20 cellular contexts compared by ENCODE assay signal in the genomic region with DNA sequence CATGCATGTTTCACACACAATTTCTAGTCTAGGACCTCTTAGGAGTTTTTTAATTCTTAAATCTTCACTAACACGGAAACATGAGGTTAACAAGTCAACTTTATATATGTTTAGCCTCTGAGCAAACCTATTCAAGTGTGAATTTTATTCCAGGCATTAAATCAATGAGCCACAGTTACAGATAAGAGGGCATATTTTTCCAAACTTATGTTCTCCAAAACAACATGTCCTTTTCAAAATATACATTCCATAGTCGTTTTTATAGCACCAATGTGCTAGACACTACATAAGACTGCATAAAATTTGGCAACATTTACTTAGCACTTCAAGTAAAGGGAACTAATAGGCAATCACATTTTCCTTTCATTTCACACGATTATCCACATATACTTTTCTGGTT. TPM values are rescaled to one million over a fixed set of nuclear protein-coding genes. Genes with fewer than 3 reads are reported as not detected.
DNase-seq lines count a peak whose midpoint lies in the region; ATAC-seq, FAIRE-seq and TF ChIP-seq lines count a peak whose summit lies in the region.
"Had no signal": no experiment of that assay in that cellular context is flagged by ENCODE, and none has a peak within 500 bp of the region (broad histone marks: within the 10 kb centered on the region; RNA-seq: fewer than 3 reads in every experiment).

No MANE protein-coding gene starts in this region.

- DNase-seq in CD8-positive, alpha-beta T cell = no peak
- DNase-seq in esophagus muscularis mucosa (ENCODE audit: extremely low spot score) (no peak), stomach (no peak), GM12891 (ENCODE audit: insufficient read length, low spot score) (no peak)
- DNase-seq: activated CD8-positive, alpha-beta memory T cell treated with anti-CD3 and anti-CD28 coated beads for 24 hours; activated effector memory CD4-positive, alpha-beta T cell treated with Interleukin-2 at 50 U/mL for 16 hours; EL; KBM-7; mammary epithelial cell; NCI-H1436; NCI-H510A; stimulated activated CD4-positive, alpha-beta T cell treated with anti-CD3 and anti-CD28 coated beads, Interleukin-2, amount 100 ng/mL, for 48 hours had no signal

- H2AFZ ChIP-seq in OCI-LY1 (ENCODE audit: low read length) = no peak overlapping the region

- no peak overlapping the region for H3K9ac ChIP-seq in OCI-LY1 (ENCODE audit: low read length)

- peaks cover 99% of the 10 kb centered on the region for H3K79me2 ChIP-seq in OCI-LY1 (ENCODE audit: insufficient read depth, low read length)

- no peak overlapping the region for H3K27ac ChIP-seq in CD8-positive, alpha-beta T cell (ENCODE audit: low read depth, low read length)
- H3K27ac ChIP-seq in OCI-LY1 (ENCODE audit: low read depth, low read length, poor library complexity, severe bottlenecking) = no peak overlapping the region
- peak overlapping the region; percentile 87 to 98 (median 94) for H3K27ac ChIP-seq in esophagus muscularis mucosa (replicated peaks in 1 of 4)
- H3K27ac ChIP-seq in stomach = peak overlapping the region in 3 of 5 donors; percentile 28 to 97 (median 93)
- H3K27ac ChIP-seq: vagina had no signal

- TF ChIP-seq POLR2A in esophagus muscularis mucosa (IDR thresholded peaks at IDR 0.05; ENCODE audit: low read depth) = no peak
- TF ChIP-seq POLR2A in stomach (IDR thresholded peaks at IDR 0.05) = no peak
- no peak for TF ChIP-seq POLR2A in GM12891 (IDR thresholded peaks at IDR 0.05; ENCODE audit: low read depth, low read length)

- no peaks in the 10 kb centered on the region for H3K9me2 ChIP-seq in OCI-LY1 (ENCODE audit: low read depth, low read length)

- FAIRE-seq in GM12891 (lab: Jason Lieb, UNC) = no peak

- H3K9me3 ChIP-seq in CD8-positive, alpha-beta T cell (ENCODE audit: low read length) = no peaks in the 10 kb centered on the region
- no peaks in the 10 kb centered on the region for H3K9me3 ChIP-seq in OCI-LY1 (ENCODE audit: low read length)
- H3K9me3 ChIP-seq in esophagus muscularis mucosa = no peaks in the 10 kb centered on the region
- no peaks in the 10 kb centered on the region for H3K9me3 ChIP-seq in stomach
- H3K9me3 ChIP-seq: vagina had no signal

- no peaks in the 10 kb centered on the region for H3K27me3 Mint-ChIP-seq in CD8-positive, alpha-beta T cell (ENCODE audit: low read depth)

- H3K27me3 ChIP-seq in CD8-positive, alpha-beta T cell (ENCODE audit: insufficient read depth, low read length) = no peaks in the 10 kb centered on the region
- H3K27me3 ChIP-seq in OCI-LY1 (ENCODE audit: insufficient read depth, low read length) (no peaks in the 10 kb centered on the region), esophagus muscularis mucosa (no peaks in the 10 kb centered on the region), stomach (no peaks in the 10 kb centered on the region)
- H3K27me3 ChIP-seq: vagina had no signal

- no peaks in the 10 kb centered on the region for H3K9me3 Mint-ChIP-seq in CD8-positive, alpha-beta T cell
- H3K9me3 Mint-ChIP-seq: CD14-positive monocyte, neural crest cell had no signal

- H3K4me1 Mint-ChIP-seq in CD8-positive, alpha-beta T cell (ENCODE audit: low read depth) = peaks cover 92% of the 10 kb centered on the region

- H3K4me3 Mint-ChIP-seq in CD8-positive, alpha-beta T cell = no peak overlapping the region
- H3K4me3 Mint-ChIP-seq: CD14-positive monocyte, neural crest cell had no signal

- WGBS in esophagus muscularis mucosa = 53% methylated on average over 3 of the region's 3 CpGs
- 30 to 54% (median 37%) methylated on average over 3 of the region's 3 CpGs for WGBS in stomach, 5 donors

- peaks cover 27% of the 10 kb centered on the region for H3K36me3 Mint-ChIP-seq in CD8-positive, alpha-beta T cell

- H3K27ac Mint-ChIP-seq in CD8-positive, alpha-beta T cell = peak overlapping the region; percentile 32

- peaks cover 73% of the 10 kb centered on the region for H3K4me1 ChIP-seq in CD8-positive, alpha-beta T cell (ENCODE audit: insufficient read depth, low read length)
- peaks cover 95% of the 10 kb centered on the region for H3K4me1 ChIP-seq in OCI-LY1 (ENCODE audit: insufficient read depth, low read length, severe bottlenecking)
- peaks cover 82 to 100% (median 98%) of the 10 kb centered on the region in 4 donors for H3K4me1 ChIP-seq in esophagus muscularis mucosa
- H3K4me1 ChIP-seq in stomach = peaks cover 78 to 100% (median 96%) of the 10 kb centered on the region in 4 donors

- no peaks in the 10 kb centered on the region for H4K20me1 ChIP-seq in OCI-LY1 (ENCODE audit: insufficient read depth, low read length)

- intact Hi-C loops in CD8-positive, alpha-beta T cell (cut with DNase I, micrococcal nuclease) = no loop called here
- intact Hi-C loops in esophagus muscularis mucosa (cut with DNase I) (no loop called here), stomach (cut with DNase I; ENCODE audit: low total_unique reads) (no loop called here)

- POLR2A ChIA-PET in CD8-positive, alpha-beta T cell (lab: Charles Lee) = no interaction called here

- ATAC-seq in CD8-positive, alpha-beta T cell = no peak
- ATAC-seq in HG02588 (IDR thresholded peaks at IDR 0.05; ENCODE audit: unreplicated experiment) (no peak), HG03342 (IDR thresholded peaks at IDR 0.05; ENCODE audit: unreplicated experiment) (no peak)
- ATAC-seq: HCT116, sciatic nerve had no signal

- CTCF ChIA-PET in CD8-positive, alpha-beta T cell (lab: Charles Lee) = no interaction called here

- H3K36me3 ChIP-seq in CD8-positive, alpha-beta T cell (ENCODE audit: insufficient read depth, low read length) = no peaks in the 10 kb centered on the region
- H3K36me3 ChIP-seq in OCI-LY1 (ENCODE audit: insufficient read depth, low read length) = peaks cover 10% of the 10 kb centered on the region
- H3K36me3 ChIP-seq in esophagus muscularis mucosa = no peaks in the 10 kb centered on the region
- H3K36me3 ChIP-seq in stomach = no peaks in the 10 kb centered on the region
- H3K36me3 ChIP-seq: vagina had no signal

- TF ChIP-seq CTCF in CD8-positive, alpha-beta T cell (IDR thresholded peaks at IDR 0.05) = no peak
- TF ChIP-seq CTCF in OCI-LY1 (IDR thresholded peaks at IDR 0.05; ENCODE audit: low read length) = no peak
- TF ChIP-seq CTCF in esophagus muscularis mucosa (IDR thresholded peaks at IDR 0.05) = no peak
- TF ChIP-seq CTCF in stomach (IDR thresholded peaks at IDR 0.05) = no peak

- peak overlapping the region; percentile 52; the same call in 1 of the 2 replicates for H3K4me2 ChIP-seq in OCI-LY1 (ENCODE audit: low read length)

- no peak for TF ChIP-seq EP300 in esophagus muscularis mucosa (IDR thresholded peaks at IDR 0.05)
- no peak for TF ChIP-seq EP300 in stomach (IDR thresholded peaks at IDR 0.05)

- H3K4me3 ChIP-seq in CD8-positive, alpha-beta T cell (ENCODE audit: low read depth, low read length) = no peak overlapping the region
- H3K4me3 ChIP-seq in OCI-LY1 (ENCODE audit: low read depth, low read length, poor library complexity, severe bottlenecking) (no peak overlapping the region), esophagus muscularis mucosa (no peak overlapping the region), stomach (no peak overlapping the region)
- H3K4me3 ChIP-seq: vagina had no signal

- no peaks in the 10 kb centered on the region for H3F3A ChIP-seq in OCI-LY1 (ENCODE audit: insufficient read depth, low read length)

TF ChIP-seq in GM12891, 5 proteins besides CTCF, POLR2A, EP300 and RAD21:
- no peak for TF ChIP-seq TAF1 (IDR thresholded peaks at IDR 0.05; ENCODE audit: low read depth, low read length)
- TF ChIP-seq SPI1 (IDR thresholded peaks at IDR 0.05; ENCODE audit: low read depth, low read length) = no peak
- no peak for TF ChIP-seq POLR2AphosphoS5 (IDR thresholded peaks at IDR 0.05; ENCODE audit: low read depth, low read length)
- TF ChIP-seq PAX5 (IDR thresholded peaks at IDR 0.05; ENCODE audit: insufficient read depth, low read length, severe bottlenecking) = no peak
- TF ChIP-seq POU2F2 (IDR thresholded peaks at IDR 0.05; ENCODE audit: low read depth, low read length) = no peak

RNA-seq across cellular contexts. Expression of a gene that starts 6.5 kb away (rescaled TPM):
- total RNA-seq in CD8-positive, alpha-beta T cell = 10 to 100 TPM; 22.8 to 24.7 TPM
- 100 to 1,000 TPM; 109 to 192 (median 137) TPM for total RNA-seq in esophagus muscularis mucosa
- 100 to 1,000 TPM in 1 of 5 donors, 10 to 100 TPM in 4; 10.1 to 107 (median 74.1) TPM for total RNA-seq in stomach
- polyA plus RNA-seq in stomach = 1 to 10 TPM; 4.0 to 9.3 (median 4.7) TPM
- 7.2 TPM for polyA plus RNA-seq in GM12891 (2012; ENCODE audit: low read depth, missing spikeins)

RNA-seq across cellular contexts. Expression of a gene that starts 53.8 kb away (rescaled TPM):
- total RNA-seq in CD8-positive, alpha-beta T cell = not detected
- total RNA-seq in esophagus muscularis mucosa (1 to 10 TPM; 2.5 to 7.6 (median 5.3) TPM), stomach (1 to 10 TPM in 3 of 5 donors, under 1 TPM in 1, not detected in 1; 0.43 to 4.6 (median 3.7) TPM)
- under 1 TPM; 0.12 to 0.55 (median 0.15) TPM for polyA plus RNA-seq in stomach
- polyA plus RNA-seq in GM12891 (2012; ENCODE audit: low read depth, missing spikeins) = not detected
- polyA plus RNA-seq: CD14-positive monocyte had no signal

Comparison
In these comparisons a context has a peak if more than half of its experiments do, and no peak if none do; other contexts are left out.
1. H3K27ac ChIP-seq: peak in esophagus muscularis mucosa (4 of 4) and stomach (3 of 5); none in CD8-positive, alpha-beta T cell (single experiment) and OCI-LY1 (single experiment).